10 cellular contexts compared by ENCODE assay signal in the genomic region with DNA sequence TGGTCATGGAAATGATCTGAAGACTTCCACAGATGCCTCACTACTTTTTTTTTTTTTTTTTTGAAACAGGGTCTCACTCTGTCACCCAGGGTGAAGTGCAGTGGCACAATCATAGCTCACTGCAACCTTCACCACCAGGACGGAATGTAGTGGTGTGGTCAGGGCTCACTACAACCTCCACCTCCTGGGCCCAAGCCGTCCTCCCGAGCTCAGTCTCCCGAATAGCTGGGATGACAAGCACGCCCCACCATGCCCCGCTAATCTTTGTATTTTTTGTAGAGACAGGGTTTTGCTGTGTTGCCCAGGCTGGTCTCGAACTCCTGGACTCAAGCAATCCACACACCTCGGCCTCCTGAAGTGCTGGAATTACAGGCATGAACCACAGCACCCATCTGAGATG. TPM values are rescaled to one million over a fixed set of nuclear protein-coding genes. Genes with fewer than 3 reads are reported as not detected.
DNase-seq lines count a peak whose midpoint lies in the region; ATAC-seq and TF ChIP-seq lines count a peak whose summit lies in the region.
"Not testable (repeated sequence)": the region's sequence is repeated elsewhere in the genome, so short reads cannot be mapped to it uniquely, and the experiment has no call there.
"Had no signal": no experiment of that assay in that cellular context is flagged by ENCODE, and none has a peak within 500 bp of the region (broad histone marks: within the 10 kb centered on the region; RNA-seq: fewer than 3 reads in every experiment).

No MANE protein-coding gene starts in this region.

- not testable (repeated sequence) for H2AFZ ChIP-seq in osteoblast (ENCODE audit: low read length)

- H3K27ac ChIP-seq in CD4-positive, alpha-beta T cell (ENCODE audit: low read depth, low read length): peak overlapping the region; percentile 90
- H3K27ac ChIP-seq in Peyer's patch: peak overlapping the region; percentile 84 to 100 (median 97)
- H3K27ac ChIP-seq in colonic mucosa: peak overlapping the region; percentile 99
- peak overlapping the region; percentile 99 for H3K27ac ChIP-seq in left ventricle myocardium inferior (replicated peaks)
- H3K27ac ChIP-seq in osteoblast (ENCODE audit: low read depth, low read length): peak overlapping the region; percentile 99
- peak overlapping the region; percentile 98 to 99 for H3K27ac ChIP-seq in thoracic aorta

- peaks cover 88% of the 10 kb centered on the region for H3K79me2 ChIP-seq in osteoblast (ENCODE audit: insufficient read depth, low read length)

- POLR2A ChIA-PET in CD4-positive, alpha-beta T cell (lab: Charles Lee): interaction anchor here (1.1 to 6.3 kb wide), 9 partner anchors 8 to 155 kb away, joined by 4 to 58 read pairs (median 8); partner anchors contain the start of genes MRPL51, NCAPD2 and VAMP1

- H3K36me3 ChIP-seq in Peyer's patch: peaks cover 0 to 13% (median 0%) of the 10 kb centered on the region in 3 donors
- H3K36me3 ChIP-seq in colonic mucosa, thoracic aorta: not testable (repeated sequence)
- H3K36me3 ChIP-seq in left ventricle myocardium inferior: peaks cover 12% of the 10 kb centered on the region
- peaks cover 24% of the 10 kb centered on the region for H3K36me3 ChIP-seq in osteoblast (ENCODE audit: insufficient read depth, low read length)

- not testable (repeated sequence) for ATAC-seq in CD4-positive, alpha-beta T cell (ENCODE audit: poor library complexity); thoracic aorta (ENCODE audit: insufficient number of reproducible peaks, low FRiP score, low read depth)

- peaks cover 28% of the 10 kb centered on the region for H3K36me3 Mint-ChIP-seq in CD4-positive, alpha-beta T cell (ENCODE audit: low read depth)

- H3K9ac ChIP-seq in colonic mucosa (ENCODE audit: low read depth in 2 of 2, low read length in 2 of 2): peak overlapping the region; percentile 39 to 100

- H3K4me1 ChIP-seq in Peyer's patch (peaks cover 2 to 74% (median 32%) of the 10 kb centered on the region in 4 donors), colonic mucosa (peaks cover 21% of the 10 kb centered on the region), left ventricle myocardium inferior (peaks cover 99% of the 10 kb centered on the region), osteoblast (ENCODE audit: insufficient read depth, low read length) (peaks cover 79% of the 10 kb centered on the region), thoracic aorta (ENCODE audit: control insufficient read depth in 1 of 2, low read depth in 2 of 2) (peaks cover 46 to 68% of the 10 kb centered on the region in 2 donors)

- H3K27ac Mint-ChIP-seq in CD4-positive, alpha-beta T cell: not testable (repeated sequence)

- H3K4me3 ChIP-seq in Peyer's patch (peak overlapping the region; percentile 9 to 97 (median 71)), colonic mucosa (peak overlapping the region; percentile 96), left ventricle myocardium inferior (peak overlapping the region; percentile 90), osteoblast (ENCODE audit: insufficient read depth, low read length) (peak overlapping the region; percentile 94), thoracic aorta (peak overlapping the region; percentile 89)

- not testable (repeated sequence) for TF ChIP-seq POLR2A in Peyer's patch (IDR thresholded peaks at IDR 0.05)

- H4K20me1 ChIP-seq in osteoblast (ENCODE audit: insufficient read depth, low read length): peaks cover 68% of the 10 kb centered on the region

- DNase-seq in CD4-positive, alpha-beta T cell; Peyer's patch; colonic mucosa; left ventricle myocardium inferior; osteoblast (ENCODE audit: insufficient read length, low spot score, missing footprints); thoracic aorta (ENCODE audit: low spot score): not testable (repeated sequence)

- not testable (repeated sequence) for H3K9me3 ChIP-seq in CD4-positive, alpha-beta T cell (ENCODE audit: control insufficient read depth, low read length); Peyer's patch; colonic mucosa; left ventricle myocardium inferior (replicated peaks); osteoblast (ENCODE audit: low read depth, low read length); thoracic aorta

- H3K4me2 ChIP-seq in osteoblast (ENCODE audit: insufficient read depth, low read length): peak overlapping the region; percentile 96

- H3K4me3 Mint-ChIP-seq in CD4-positive, alpha-beta T cell: not testable (repeated sequence)

- H3K27me3 Mint-ChIP-seq in CD4-positive, alpha-beta T cell: not testable (repeated sequence)

- not testable (repeated sequence) for H3K9me3 Mint-ChIP-seq in CD4-positive, alpha-beta T cell

- intact Hi-C loops in CD4-positive, alpha-beta T cell (cut with DNase I, micrococcal nuclease): not testable (repeated sequence)
- intact Hi-C loops in colonic mucosa (cut with DNase I): loop anchor here (5.0 kb wide), 1 partner anchor 34 kb away; no protein-coding TSS in a partner anchor
- intact Hi-C loops in left ventricle myocardium inferior (cut with micrococcal nuclease): loop anchor here (10.0 kb wide), 1 partner anchor 46 kb away; the partner anchor contains the start of gene LTBR

- CTCF ChIA-PET in CD4-positive, alpha-beta T cell (lab: Charles Lee): interaction anchor here (1.1 to 2.3 kb wide), 6 partner anchors 11 to 127 kb away, joined by 3 to 11 read pairs (median 4); no protein-coding TSS in a partner anchor

- not testable (repeated sequence) for TF ChIP-seq CTCF in CD4-positive, alpha-beta T cell (IDR thresholded peaks at IDR 0.05); Peyer's patch (IDR thresholded peaks at IDR 0.05); colonic mucosa (IDR thresholded peaks at IDR 0.05); left ventricle myocardium inferior (IDR thresholded peaks at IDR 0.05; ENCODE audit: borderline replicate concordance); osteoblast (IDR thresholded peaks at IDR 0.05; ENCODE audit: extremely low read depth, low read depth, low read length); thoracic aorta (IDR thresholded peaks at IDR 0.05)

- H3K27me3 ChIP-seq in CD4-positive, alpha-beta T cell (ENCODE audit: control insufficient read depth, insufficient read depth, low read length); Peyer's patch; colonic mucosa; left ventricle myocardium inferior (ENCODE audit: low read depth); osteoblast (ENCODE audit: insufficient read depth, low read length); thoracic aorta (replicated peaks; ENCODE audit: insufficient read depth): not testable (repeated sequence)

- H3K4me1 Mint-ChIP-seq in CD4-positive, alpha-beta T cell (ENCODE audit: low read depth): peaks cover 19% of the 10 kb centered on the region

RNA-seq across cellular contexts. Expression of gene TNFRSF1A, which starts 3.3 kb away (rescaled TPM):
- 10 to 100 TPM; 16.3 to 19.2 TPM for total RNA-seq in CD4-positive, alpha-beta T cell
- 100 to 1,000 TPM in 3 of 4 donors, 10 to 100 TPM in 1; 90.8 to 547 (median 393) TPM for total RNA-seq in Peyer's patch
- 100 to 1,000 TPM; 116 to 164 TPM for total RNA-seq in colonic mucosa
- total RNA-seq in left ventricle myocardium inferior: 45.6 TPM
- 228 and 255 TPM in 2 replicates for total RNA-seq in osteoblast
- total RNA-seq in thoracic aorta: 100 to 1,000 TPM; 311 to 384 TPM

RNA-seq across cellular contexts. Expression of gene PLEKHG6, which starts 28.1 kb away (rescaled TPM):
- not detected for total RNA-seq in CD4-positive, alpha-beta T cell
- total RNA-seq in Peyer's patch (100 to 1,000 TPM; 145 to 543 (median 176) TPM), colonic mucosa (100 to 1,000 TPM; 107 to 123 TPM), left ventricle myocardium inferior (0.08 TPM), osteoblast (not detected in 2 replicates), thoracic aorta (under 1 TPM in 1 of 2 donors, not detected in 1; 0.78 TPM)
- total RNA-seq: activated naive CD4-positive, alpha-beta T cell treated with anti-CD3 and anti-CD28 coated beads, Interleukin-2, amount 50 U/mL, for 72 hours; dermis blood vessel endothelial cell; MCF 10A had no signal

RNA-seq across cellular contexts. Expression of gene SCNN1A, which starts 36.8 kb away (rescaled TPM):
- 1 to 10 TPM; 1.1 to 2.0 TPM for total RNA-seq in CD4-positive, alpha-beta T cell
- 100 to 1,000 TPM in 3 of 4 donors, 10 to 100 TPM in 1; 93.3 to 275 (median 143) TPM for total RNA-seq in Peyer's patch
- total RNA-seq in colonic mucosa: 100 to 1,000 TPM; 158 to 188 TPM
- total RNA-seq in left ventricle myocardium inferior: 0.22 TPM
- under 0.01 and 0.36 TPM in 2 replicates for total RNA-seq in osteoblast
- 10 to 100 TPM; 16.4 to 33.5 TPM for total RNA-seq in thoracic aorta
- total RNA-seq: neural crest cell had no signal

RNA-seq across cellular contexts. Expression of gene LTBR, which starts 45.4 kb away (rescaled TPM):
- under 1 TPM; 0.38 to 0.67 TPM for total RNA-seq in CD4-positive, alpha-beta T cell
- total RNA-seq in Peyer's patch (100 to 1,000 TPM; 113 to 313 (median 294) TPM), colonic mucosa (100 to 1,000 TPM in 1 of 2 donors, 10 to 100 TPM in 1; 84.8 to 129 TPM), left ventricle myocardium inferior (23.5 TPM), osteoblast (110 and 121 TPM in 2 replicates), thoracic aorta (100 to 1,000 TPM; 176 to 217 TPM)

Comparison
In these comparisons a context has a peak if more than half of its experiments do, and no peak if none do; other contexts are left out.
1. RNA of gene PLEKHG6, which starts 28.1 kb away (total RNA-seq): 145 to 543 TPM in Peyer's patch and 107 to 123 TPM in colonic mucosa; 0.78 TPM in thoracic aorta, 0.08 TPM in left ventricle myocardium inferior (single experiment), not detected in CD4-positive, alpha-beta T cell and not detected in osteoblast; every median in the first group is over 10 times any median in the second.
2. RNA of gene SCNN1A, which starts 36.8 kb away (total RNA-seq): 158 to 188 TPM in colonic mucosa, 93.3 to 275 TPM in Peyer's patch and 16.4 to 33.5 TPM in thoracic aorta; 1.1 to 2.0 TPM in CD4-positive, alpha-beta T cell, under 0.01 to 0.36 TPM in osteoblast and 0.22 TPM in left ventricle myocardium inferior (single experiment); every median in the first group is over 4 times any median in the second.
3. Peak in every context shown above with its lines, with median percentiles within 50 percentile points of each other: H3K27ac ChIP-seq and H3K4me3 ChIP-seq.